ENCODE assay signal across 17 cellular contexts in genomic region chr3:147744967-147745366, GRCh38.
DNase-seq lines count a peak whose midpoint lies in the region; ATAC-seq and TF ChIP-seq lines count a peak whose summit lies in the region.
"Had no signal": no experiment of that assay in that cellular context is flagged by ENCODE, and none has a peak within 500 bp of the region (broad histone marks: within the 10 kb centered on the region; RNA-seq: fewer than 3 reads in every experiment).

No MANE protein-coding gene starts in this region.

- no peaks in the 10 kb centered on the region for H3K27me3 ChIP-seq in GM23338 (ENCODE audit: insufficient read depth)
- H3K27me3 ChIP-seq in OCI-LY3 (ENCODE audit: low read depth, low read length), result no peaks in the 10 kb centered on the region
- H3K27me3 ChIP-seq: BLaER1 had no signal

- no peak overlapping the region for H3K27ac ChIP-seq in GM23338 (ENCODE audit: low read depth)
- H3K27ac ChIP-seq in OCI-LY3 (ENCODE audit: low read length), result no peak overlapping the region
- H3K27ac ChIP-seq: 22Rv1, BLaER1, C4-2B, GM23248 had no signal

- H3K36me3 Mint-ChIP-seq in GM23338 (ENCODE audit: low read depth), result no peaks in the 10 kb centered on the region
- H3K36me3 Mint-ChIP-seq: CD4-positive, CD25-positive, alpha-beta regulatory T cell; CD8-positive, alpha-beta T cell had no signal

- H3K9me3 ChIP-seq in OCI-LY3 (ENCODE audit: insufficient read depth, low read length), result no peaks in the 10 kb centered on the region
- H3K9me3 ChIP-seq: BLaER1, Caco-2 had no signal

- H3K4me1 Mint-ChIP-seq in GM23338, result no peaks in the 10 kb centered on the region
- H3K4me1 Mint-ChIP-seq: B cell; CD4-positive, CD25-positive, alpha-beta regulatory T cell had no signal

- H3K4me3 ChIP-seq in GM23338 (no peak overlapping the region), OCI-LY3 (ENCODE audit: low read length) (no peak overlapping the region)
- H3K4me3 ChIP-seq: BLaER1, GM23248 had no signal

- no peak overlapping the region for H3K27ac Mint-ChIP-seq in GM23338
- H3K27ac Mint-ChIP-seq: B cell; CD4-positive, CD25-positive, alpha-beta regulatory T cell; CD8-positive, alpha-beta T cell had no signal

- intact Hi-C loops in Right ventricle myocardium inferior (cut with DNase I), result no loop called here
- intact Hi-C loops in left cardiac atrium (cut with DNase I), result no loop called here

- H3K36me3 ChIP-seq in GM23338 (ENCODE audit: insufficient read depth), result no peaks in the 10 kb centered on the region
- no peaks in the 10 kb centered on the region for H3K36me3 ChIP-seq in OCI-LY3 (replicated peaks; ENCODE audit: low read depth, low read length)
- H3K36me3 ChIP-seq: BLaER1 had no signal

- H3K9ac ChIP-seq in OCI-LY3 (ENCODE audit: low read length), result no peak overlapping the region
- H3K9ac ChIP-seq: BLaER1, GM23248 had no signal

- H3K4me1 ChIP-seq in GM23338 (ENCODE audit: insufficient read depth) (no peaks in the 10 kb centered on the region), OCI-LY3 (ENCODE audit: low read length) (no peaks in the 10 kb centered on the region)
- H3K4me1 ChIP-seq: BLaER1, Caco-2 had no signal

- peaks cover 4% of the 10 kb centered on the region for H3K27me3 Mint-ChIP-seq in GM23338 (ENCODE audit: insufficient read depth, low read depth, poor library complexity)
- H3K27me3 Mint-ChIP-seq: B cell; CD4-positive, CD25-positive, alpha-beta regulatory T cell had no signal

- H3K4me3 Mint-ChIP-seq in GM23338, result no peak overlapping the region
- H3K4me3 Mint-ChIP-seq: B cell; CD4-positive, CD25-positive, alpha-beta regulatory T cell; CD8-positive, alpha-beta T cell had no signal

- H4K20me1 ChIP-seq in GM23338 (replicated peaks; ENCODE audit: insufficient read depth), result no peaks in the 10 kb centered on the region
- no peaks in the 10 kb centered on the region for H4K20me1 ChIP-seq in OCI-LY3 (ENCODE audit: insufficient read depth, low read length)
- H4K20me1 ChIP-seq: BLaER1 had no signal

- peak overlapping the region; percentile 54; the same call in 1 of the 2 replicates for H2AFZ ChIP-seq in GM23338
- H2AFZ ChIP-seq in OCI-LY3 (ENCODE audit: low read depth, low read length), result peak overlapping the region; percentile 46; the same call in 1 of the 2 replicates
- H2AFZ ChIP-seq: GM23248 had no signal

- no peaks in the 10 kb centered on the region; the same call in 1 of the 3 replicates for H3K9me3 Mint-ChIP-seq in GM23338

- H3K9me2 ChIP-seq in GM23338 (ENCODE audit: insufficient read depth), result 0 out of 2 replicates have a peak, but pooled peaks cover 2% of the 10 kb centered on the region

- no peak overlapping the region for H3K4me2 ChIP-seq in GM23338
- no peak overlapping the region for H3K4me2 ChIP-seq in OCI-LY3 (ENCODE audit: low read length)
- H3K4me2 ChIP-seq: BLaER1 had no signal

- no peaks in the 10 kb centered on the region for H3F3A ChIP-seq in GM23338 (replicated peaks; ENCODE audit: low read depth)

- no peak for DNase-seq in Right ventricle myocardium inferior (ENCODE audit: missing footprints)
- DNase-seq in left cardiac atrium, result no peak
- no peak for DNase-seq in GM23338 (ENCODE audit: low spot score)
- no peak for DNase-seq in superior temporal gyrus (ENCODE audit: extremely low spot score)
- DNase-seq: Caco-2; CD4-positive, CD25-positive, alpha-beta regulatory T cell; CD8-positive, alpha-beta T cell; DMS153; DND-41; GM23248; HCEC 1CT had no signal

- TF ChIP-seq CTCF in GM23338 (conservative IDR thresholded peaks at IDR 0.05; ENCODE audit: low read depth in 2 of 2) (no peak), OCI-LY3 (IDR thresholded peaks at IDR 0.05; ENCODE audit: low read depth, low read length) (no peak)

- peak; percentile 39 for ATAC-seq in Right ventricle myocardium inferior
- ATAC-seq in left cardiac atrium, result no peak
- ATAC-seq in GM23338, result no peak
- no peak for ATAC-seq in HG03159 (IDR thresholded peaks at IDR 0.05; ENCODE audit: unreplicated experiment)
- ATAC-seq: CD8-positive, alpha-beta T cell had no signal

- H3K79me2 ChIP-seq in GM23338 (replicated peaks; ENCODE audit: insufficient read depth), result no peaks in the 10 kb centered on the region
- no peaks in the 10 kb centered on the region for H3K79me2 ChIP-seq in OCI-LY3 (ENCODE audit: low read length)

TF ChIP-seq in GM23338, 12 proteins besides CTCF, POLR2A, EP300 and RAD21 (continues in another document):
- TF ChIP-seq NANOG (IDR thresholded peaks at IDR 0.05; ENCODE audit: borderline replicate concordance) (no peak), EZH2phosphoT487 (IDR thresholded peaks at IDR 0.05; ENCODE audit: unreplicated experiment) (no peak), ZNF462 (CRISPR knock-in tag; IDR thresholded peaks at IDR 0.05) (no peak), ZNF331 (CRISPR knock-in tag; IDR thresholded peaks at IDR 0.05; ENCODE audit: low read depth) (no peak), CREB1 (CRISPR knock-in tag; IDR thresholded peaks at IDR 0.05; ENCODE audit: low read depth) (no peak), STAT1 (IDR thresholded peaks at IDR 0.05; ENCODE audit: unreplicated experiment) (no peak), POLR2AphosphoS5 (IDR thresholded peaks at IDR 0.05; ENCODE audit: low read depth) (no peak)
